ENCODE assay signal across 28 cellular contexts in genomic region chr2:180953550-180953949, GRCh38.
"Had no signal": no experiment of that assay in that cellular context is flagged by ENCODE, and none has a peak within 500 bp of the region (broad histone marks: within the 10 kb centered on the region; RNA-seq: fewer than 3 reads in every experiment).

No MANE protein-coding gene starts in this region.

- DNase-seq: natural killer cell; occipital lobe; ovary; posterior cingulate gyrus; psoas muscle; right cardiac atrium; spleen; stimulated activated CD4-positive, alpha-beta T cell treated with anti-CD3 and anti-CD28 coated beads, Interleukin-12 subunit alpha, Interleukin-12 subunit beta, amount 100 ng/mL, for 4 hours; stimulated activated CD4-positive, alpha-beta T cell treated with anti-CD3 and anti-CD28 coated beads, Interleukin-1b, Interleukin-23, amount 100 ng/mL, for 48 hours; stimulated activated CD4-positive, alpha-beta T cell treated with anti-CD3 and anti-CD28 coated beads, Interleukin-4, amount 100 ng/mL, for 1 hour; stimulated activated CD4-positive, alpha-beta T cell treated with anti-CD3 and anti-CD28 coated beads, Interleukin-4, amount 100 ng/mL, for 4 hours; stimulated activated CD8-positive, alpha-beta memory T cell treated with anti-CD3 and anti-CD28 coated beads, Interleukin-4, amount 100 ng/mL, for 48 hours; stimulated activated naive CD4-positive, alpha-beta T cell; stimulated activated naive CD8-positive, alpha-beta T cell treated with anti-CD3 and anti-CD28 coated beads, Interleukin-15, amount 100 ng/mL, for 72 hours; stimulated activated naive CD8-positive, alpha-beta T cell treated with anti-CD3 and anti-CD28 coated beads, Interleukin-15, Interleukin-2, amounts not matched to agents 100 U/mL and 50 U/mL, for 24 hours; substantia nigra; testis; tibial artery; transverse colon; upper lobe of right lung; uterus had no signal

- H3K4me3 ChIP-seq: neural progenitor cell, ovary, psoas muscle, skin epidermis, smooth muscle cell, spleen, suprapubic skin, testis, tibial artery, transverse colon, upper lobe of right lung, uterus had no signal

- H3K9me3 ChIP-seq: ovary, psoas muscle, spleen, suprapubic skin, testis, tibial artery, transverse colon, upper lobe of right lung, uterus had no signal

- H3K36me3 ChIP-seq: neural progenitor cell, ovary, spleen, suprapubic skin, tibial artery, transverse colon, upper lobe of right lung, uterus had no signal

- ATAC-seq: natural killer cell; psoas muscle; right cardiac atrium; sciatic nerve; stimulated activated memory B cell treated with anti-CD40 and anti-IgM and Interleukin-4, amounts not matched to agents 10 μg/mL and 1 μg/mL and 100 μg/mL, for 72 hours; stimulated activated naive CD8-positive, alpha-beta T cell treated with anti-CD3 and anti-CD28 coated beads, Interleukin-15, amount 100 ng/mL, for 72 hours; stimulated activated naive CD8-positive, alpha-beta T cell treated with anti-CD3 and anti-CD28 coated beads, Interleukin-15, Interleukin-2, amounts not matched to agents 100 U/mL and 50 U/mL, for 24 hours; upper lobe of right lung had no signal

- H3K9ac ChIP-seq: neural progenitor cell, parathyroid adenoma had no signal

- H3K27me3 ChIP-seq: neural progenitor cell, ovary, spleen, suprapubic skin, testis, tibial artery, transverse colon, uterus had no signal

- H3K27ac ChIP-seq: neural progenitor cell, ovary, parathyroid adenoma, psoas muscle, skin epidermis, spleen, suprapubic skin, testis, tibial artery, transverse colon, upper lobe of right lung, uterus had no signal

- H3K4me2 ChIP-seq: neural progenitor cell, smooth muscle cell had no signal

- H3K4me1 ChIP-seq: neural progenitor cell, parathyroid adenoma, psoas muscle, spleen, suprapubic skin, testis, tibial artery, transverse colon, upper lobe of right lung, uterus had no signal

- H2AFZ ChIP-seq: neural progenitor cell, parathyroid adenoma had no signal

- H3K79me2 ChIP-seq: parathyroid adenoma had no signal
